Comparison of ENCODE assay signal across 19 cellular contexts in genomic region chr5:3312299-3312698, GRCh38.
DNase-seq lines count a peak whose midpoint lies in the region; ATAC-seq, FAIRE-seq and TF ChIP-seq lines count a peak whose summit lies in the region.
"Had no signal": no experiment of that assay in that cellular context is flagged by ENCODE, and none has a peak within 500 bp of the region (broad histone marks: within the 10 kb centered on the region; RNA-seq: fewer than 3 reads in every experiment).

No MANE protein-coding gene starts in this region.

- no peak for DNase-seq in RWPE1 (ENCODE audit: low spot score)
- DNase-seq in body of pancreas, result no peak
- DNase-seq in foreskin keratinocyte, result no peak
- no peak for DNase-seq in urothelium cell line (ENCODE audit: low spot score)
- no peak for DNase-seq in head of caudate nucleus
- DNase-seq: BE2C; CD8-positive, alpha-beta T cell; COR-L47; DND-41; GDM1; IMR-90 had no signal

- H3K4me1 ChIP-seq in body of pancreas, result peaks cover 4% of the 10 kb centered on the region
- peaks cover 33% of the 10 kb centered on the region for H3K4me1 ChIP-seq in foreskin keratinocyte
- H3K4me1 ChIP-seq: A549, BE2C, HAP-1 had no signal

- H3K27ac ChIP-seq in RWPE1 (peak overlapping the region; percentile 99), body of pancreas (peak overlapping the region in 3 of 4 donors; percentile 73 to 85 (median 79)), foreskin keratinocyte (peak overlapping the region; percentile 86)
- H3K27ac ChIP-seq: A549, C4-2B, HL-60 had no signal

- no peaks in the 10 kb centered on the region for H3K9me3 ChIP-seq in body of pancreas
- H3K9me3 ChIP-seq: A549, BE2C had no signal

- WGBS in body of pancreas, 2 donors, result 57% methylated on average over 5 to 6 of the region's 6 CpGs

- intact Hi-C loops in body of pancreas (cut with DNase I), result no loop called here
- intact Hi-C loops in head of caudate nucleus (cut with DNase I), result no loop called here

- H3K4me3 ChIP-seq in body of pancreas, result no peak overlapping the region
- H3K4me3 ChIP-seq: A549, HAP-1 had no signal

- POLR2A ChIA-PET in RWPE1 (lab: Yijun Ruan, JAX; ENCODE audit: low non-redundant PET), result no interaction called here

- TF ChIP-seq CTCF in RWPE1 (conservative IDR thresholded peaks at IDR 0.05; ENCODE audit: low read depth) (no peak), body of pancreas (IDR thresholded peaks at IDR 0.05) (no peak), foreskin keratinocyte (conservative IDR thresholded peaks at IDR 0.05) (no peak)

- no peaks in the 10 kb centered on the region for H3K36me3 ChIP-seq in body of pancreas (replicated peaks in 1 of 2; ENCODE audit: insufficient read depth in 1 of 2, low read depth in 2 of 2)
- H3K36me3 ChIP-seq: BE2C, HAP-1 had no signal

- peak; percentile 73 for FAIRE-seq in urothelium cell line (lab: Jason Lieb, UNC)
- FAIRE-seq: A549, GM19239, H1 had no signal

- TF ChIP-seq POLR2A in body of pancreas (IDR thresholded peaks at IDR 0.05), result no peak

- CTCF ChIA-PET in RWPE1 (lab: Yijun Ruan, JAX), result interaction anchor here (1.0 kb wide), 1 partner anchor 12 kb away, joined by 4 read pairs; no protein-coding TSS in a partner anchor

- ATAC-seq in body of pancreas, result no peak
- no peak for ATAC-seq in foreskin keratinocyte
- no peak for ATAC-seq in HG02852 (IDR thresholded peaks at IDR 0.05; ENCODE audit: unreplicated experiment)
- no peak for ATAC-seq in activated CD4-positive, CD25-positive, alpha-beta regulatory T cell treated with anti-CD3 and anti-CD28 coated beads, Interleukin-2, amount 50 U/mL, for 24 hours
- ATAC-seq: A549; CD8-positive, alpha-beta T cell had no signal

- no peaks in the 10 kb centered on the region for H3K27me3 ChIP-seq in body of pancreas
- H3K27me3 ChIP-seq in foreskin keratinocyte, result no peaks in the 10 kb centered on the region
- H3K27me3 ChIP-seq: BE2C had no signal
